In genomic region chr10:30857803-30858202, GRCh38 we compare ENCODE assay signal across 8 cellular contexts.
A peak's percentile ranks its signal among the peaks of the same experiment; 100 is the strongest.
DNase-seq lines count a peak whose midpoint lies in the region; ATAC-seq and TF ChIP-seq lines count a peak whose summit lies in the region.

No MANE protein-coding gene starts in this region.

- intact Hi-C loops in adrenal gland (cut with DNase I) (no loop called here), heart left ventricle (cut with DNase I) (loop anchor here in 4 of 10 donors (5.0 to 10.0 kb wide), 5 partner anchors 71 to 174 kb away; partner anchors contain the start of gene ZNF438 (in 1 of the 4)), gastrocnemius medialis (cut with DNase I; ENCODE audit: low total_unique reads) (loop anchor here (2.0 kb wide), 1 partner anchor 15 kb away; no protein-coding TSS in a partner anchor)

- in situ Hi-C loops in G401 (cut with HindIII; ENCODE audit: low sequenced_read_pairs): no loop called here
- in situ Hi-C loops in gastrocnemius medialis (cut with MboI; ENCODE audit: low sequenced_read_pairs in 4 of 4): no loop called here

- TF ChIP-seq POLR2A in adrenal gland (IDR thresholded peaks at IDR 0.05) (no peak), heart left ventricle (IDR thresholded peaks at IDR 0.05) (no peak), gastrocnemius medialis (IDR thresholded peaks at IDR 0.05) (no peak)

- H3K27me3 ChIP-seq in adrenal gland (no peaks in the 10 kb centered on the region), heart left ventricle (no peaks in the 10 kb centered on the region), gastrocnemius medialis (no peaks in the 10 kb centered on the region)

- peaks cover 6 to 29% of the 10 kb centered on the region in 2 donors for H3K4me1 ChIP-seq in adrenal gland (replicated peaks in 1 of 2)
- peaks cover 0 to 63% (median 29%) of the 10 kb centered on the region in 12 donors for H3K4me1 ChIP-seq in heart left ventricle
- peaks cover 40 to 53% of the 10 kb centered on the region in 2 donors for H3K4me1 ChIP-seq in gastrocnemius medialis

- ATAC-seq in heart left ventricle (peak; percentile 81 to 96 (median 90)), gastrocnemius medialis (peak; percentile 93 to 94), GM18519 (IDR thresholded peaks at IDR 0.05; ENCODE audit: low FRiP score, unreplicated experiment) (no peak), GM18909 (IDR thresholded peaks at IDR 0.05; ENCODE audit: poor library complexity, unreplicated experiment) (no peak)

- H3K9me3 ChIP-seq in adrenal gland (replicated peaks in 1 of 3) (no peaks in the 10 kb centered on the region), heart left ventricle (no peaks in the 10 kb centered on the region), gastrocnemius medialis (no peaks in the 10 kb centered on the region)

- peak; percentile 20 for DNase-seq in G401 (ENCODE audit: low spot score)
- DNase-seq in adrenal gland: peak in 6 of 7 donors; percentile 19 to 61 (median 37)
- peak; percentile 71 to 87 (median 76) for DNase-seq in heart left ventricle
- peak; percentile 83 to 87 for DNase-seq in gastrocnemius medialis
- no peak for DNase-seq in 8988T
- no peak for DNase-seq in NCI-H345 treated with DMSO at 0.1 percent for 48 hours (lab: John Stamatoyannopoulos, UW; ENCODE audit: unreplicated experiment)

- H3K36me3 ChIP-seq in adrenal gland (replicated peaks in 1 of 2) (no peaks in the 10 kb centered on the region), heart left ventricle (no peaks in the 10 kb centered on the region), gastrocnemius medialis (no peaks in the 10 kb centered on the region)

- TF ChIP-seq CTCF in adrenal gland (IDR thresholded peaks at IDR 0.05) (no peak), heart left ventricle (IDR thresholded peaks at IDR 0.05) (no peak), gastrocnemius medialis (IDR thresholded peaks at IDR 0.05 in 4 of 5, conservative IDR thresholded peaks at IDR 0.05 in 1 of 5) (no peak)

- no peak overlapping the region for H3K4me3 ChIP-seq in adrenal gland
- no peak overlapping the region for H3K4me3 ChIP-seq in heart left ventricle
- H3K4me3 ChIP-seq in gastrocnemius medialis: no peak overlapping the region

- 59 to 71% (median 67%) methylated on average over 3 of the region's 3 CpGs for WGBS in adrenal gland, 4 donors
- WGBS in heart left ventricle, 4 donors: 26 to 46% (median 30%) methylated on average over 3 of the region's 3 CpGs

- H3K27ac ChIP-seq in adrenal gland (peak overlapping the region in 1 of 5 donors; percentile 64), heart left ventricle (peak overlapping the region; percentile 23 to 78 (median 65)), gastrocnemius medialis (peak overlapping the region; percentile 68 to 78 (median 70))

Comparison
In these comparisons a context has a peak if more than half of its experiments do, and no peak if none do; other contexts are left out.
1. DNase-seq: peak in G401 (single experiment), adrenal gland (6 of 7), heart left ventricle (5 of 5) and gastrocnemius medialis (2 of 2); none in 8988T (single experiment) and NCI-H345 treated with DMSO at 0.1 percent for 48 hours (single experiment).
2. ATAC-seq: peak in heart left ventricle (4 of 4) and gastrocnemius medialis (2 of 2); none in GM18519 (single experiment) and GM18909 (single experiment).